Comparison of ENCODE assay signal across 1 cellular context in genomic region chr6:42260424-42260888, GRCh38.
A peak's percentile ranks its signal among the peaks of the same experiment; 100 is the strongest.
TF ChIP-seq lines count a peak whose summit lies in the region.

No MANE protein-coding gene starts in this region.

TF ChIP-seq in K562, 482 proteins besides CTCF, POLR2A, EP300 and RAD21 (continued from another document and continues in another):
- no peak for TF ChIP-seq GTF3C2 (IDR thresholded peaks at IDR 0.05; ENCODE audit: borderline replicate concordance, extremely low read depth, insufficient read length)
- no peak for TF ChIP-seq FIP1L1 (IDR thresholded peaks at IDR 0.05; ENCODE audit: low read depth, low read length, poor library complexity, severe bottlenecking)
- 0 out of 2 replicates have a peak, but pooled peaks have one; percentile 7 for TF ChIP-seq ZNF766 (CRISPR knock-in tag; conservative IDR thresholded peaks at IDR 0.05)
- peak; percentile 87 for TF ChIP-seq PHF20 (IDR thresholded peaks at IDR 0.05; ENCODE audit: partially characterized antibody)
- peak; percentile 68; the same call in 1 of the 2 replicates for TF ChIP-seq C11orf30 (IDR thresholded peaks at IDR 0.05; ENCODE audit: low read depth)
- no peak for TF ChIP-seq MED1 (CRISPR knock-in tag; IDR thresholded peaks at IDR 0.05; ENCODE audit: borderline replicate concordance)
- TF ChIP-seq CREM (IDR thresholded peaks at IDR 0.05; ENCODE audit: low read depth) = 0 out of 2 replicates have a peak, but pooled peaks have one; percentile 3
- no peak for TF ChIP-seq EGR1 (conservative IDR thresholded peaks at IDR 0.05)
- peak; percentile 43; the same call in 1 of the 2 replicates for TF ChIP-seq ARID3B (CRISPR knock-in tag; IDR thresholded peaks at IDR 0.05; ENCODE audit: borderline replicate concordance)
- TF ChIP-seq REST (CRISPR knock-in tag; IDR thresholded peaks at IDR 0.05; ENCODE audit: low read depth) = 0 out of 2 replicates have a peak, but pooled peaks have one; percentile 63
- TF ChIP-seq IFI16 (CRISPR knock-in tag; IDR thresholded peaks at IDR 0.05) = no peak
- no peak for TF ChIP-seq ZNF408 (CRISPR knock-in tag; IDR thresholded peaks at IDR 0.05; ENCODE audit: low read depth)
- no peak for TF ChIP-seq NR2C2 (CRISPR knock-in tag; IDR thresholded peaks at IDR 0.05)
- peak; percentile 14; the same call in 1 of the 2 replicates for TF ChIP-seq NR2C2 (tag; IDR thresholded peaks at IDR 0.05)
- TF ChIP-seq CBX3 (IDR thresholded peaks at IDR 0.05; ENCODE audit: borderline replicate concordance in 1 of 2, low read length in 2 of 2) = peak in 1 of 2 experiments; percentile 70; a peak in 2 of 3 replicates
- peak; percentile 98 for TF ChIP-seq TFE3 (CRISPR knock-in tag; IDR thresholded peaks at IDR 0.05)
- TF ChIP-seq NFIC (IDR thresholded peaks at IDR 0.05) = no peak
- peak; percentile 24; the same call in 1 of the 2 replicates for TF ChIP-seq ZBTB17 (CRISPR knock-in tag; IDR thresholded peaks at IDR 0.05)
- TF ChIP-seq TFAP4 (CRISPR knock-in tag; IDR thresholded peaks at IDR 0.05; ENCODE audit: borderline replicate concordance) = peak; percentile 67; the same call in 1 of the 2 replicates
- TF ChIP-seq DIDO1 (tag; IDR thresholded peaks at IDR 0.05; ENCODE audit: low read depth) = peak; percentile 82; the same call in 1 of the 2 replicates
- no peak for TF ChIP-seq CBX2 (IDR thresholded peaks at IDR 0.05; ENCODE audit: insufficient read depth, low read length, poor library complexity, severe bottlenecking)
- TF ChIP-seq ZNF134 (CRISPR knock-in tag; conservative IDR thresholded peaks at IDR 0.05) = no peak
- peak; percentile 44; the same call in 1 of the 2 replicates for TF ChIP-seq CTBP1 (IDR thresholded peaks at IDR 0.05; ENCODE audit: borderline replicate concordance)
- TF ChIP-seq HMGXB4 (CRISPR knock-in tag; IDR thresholded peaks at IDR 0.05) = no peak
- TF ChIP-seq L3MBTL2 (IDR thresholded peaks at IDR 0.05) = peak; percentile 49
- TF ChIP-seq AFF1 (IDR thresholded peaks at IDR 0.05; ENCODE audit: low read depth in 1 of 2, partially characterized antibody in 2 of 2) = peak in 1 of 2 experiments; percentile 87
- TF ChIP-seq CTCFL (IDR thresholded peaks at IDR 0.05; ENCODE audit: borderline replicate concordance, insufficient read depth, low read depth, low read length, poor library complexity, severe bottlenecking) = peak; percentile 55
